8 cellular contexts compared by ENCODE assay signal in genomic region chr10:37976091-37976879, GRCh38. TPM values are rescaled to one million over a fixed set of nuclear protein-coding genes. Genes with fewer than 3 reads are reported as not detected.
DNase-seq lines count a peak whose midpoint lies in the region; ATAC-seq, FAIRE-seq and TF ChIP-seq lines count a peak whose summit lies in the region.

Gene ZNF25, minus strand, starts transcription at chr10:37976647. Its CDS starts 4,925 bp downstream, at chr10:37971722.

- H3K27ac ChIP-seq in RWPE2 (ENCODE audit: poor library complexity, severe bottlenecking) = peak within 1 kb of the TSS; percentile 61

- TF ChIP-seq POLR2A in H54 (IDR thresholded peaks at IDR 0.05; ENCODE audit: low read depth, low read length) = peak; percentile 38; the same call in 1 of the 2 replicates

- H3K4me1 ChIP-seq in ES-I3 (ENCODE audit: insufficient read depth, low read length) (no peaks in the 10 kb centered on the region), RWPE2 (ENCODE audit: insufficient read depth, poor library complexity, severe bottlenecking) (no peaks in the 10 kb centered on the region)

- H3K4me3 ChIP-seq in RWPE2 (ENCODE audit: severe bottlenecking) = peak within 1 kb of the TSS; percentile 66
- H3K4me3 ChIP-seq in fibroblast of the aortic adventitia (ENCODE audit: low read depth, low read length) = peak within 1 kb of the TSS; percentile 88

- H3K36me3 Mint-ChIP-seq in nephron (ENCODE audit: low read depth) = peaks cover 24% of the 10 kb centered on the region
- peaks cover 13% of the 10 kb centered on the region for H3K36me3 Mint-ChIP-seq in stimulated activated naive CD8-positive, alpha-beta T cell treated with anti-CD3 and anti-CD28 coated beads, Interleukin-15, Interleukin-2, amounts not matched to agents 100 ng/mL and 50 ng/mL, for 24 hours (ENCODE audit: low read depth)

- peaks cover 16% of the 10 kb centered on the region for H3K9me3 Mint-ChIP-seq in nephron
- no peaks in the 10 kb centered on the region for H3K9me3 Mint-ChIP-seq in stimulated activated naive CD8-positive, alpha-beta T cell treated with anti-CD3 and anti-CD28 coated beads, Interleukin-15, Interleukin-2, amounts not matched to agents 100 ng/mL and 50 ng/mL, for 24 hours

- DNase-seq in H54 (ENCODE audit: insufficient read length, low spot score) (peak; percentile 91), LoVo (ENCODE audit: low spot score) (peak; percentile 99), RWPE2 (ENCODE audit: low spot score) (peak; percentile 98), fibroblast of the aortic adventitia (ENCODE audit: low read depth) (peak; percentile 99)
- peak; percentile 99 for DNase-seq in activated effector memory CD4-positive, alpha-beta T cell treated with anti-CD3 and anti-CD28 coated beads, Interleukin-2, amount 50 U/mL, for 16 hours

- H3K4me1 Mint-ChIP-seq in nephron = peaks cover 7% of the 10 kb centered on the region
- peaks cover 30% of the 10 kb centered on the region for H3K4me1 Mint-ChIP-seq in stimulated activated naive CD8-positive, alpha-beta T cell treated with anti-CD3 and anti-CD28 coated beads, Interleukin-15, Interleukin-2, amounts not matched to agents 100 ng/mL and 50 ng/mL, for 24 hours (ENCODE audit: low read depth)

- H3K27me3 ChIP-seq in RWPE2 (ENCODE audit: insufficient read depth, poor library complexity, severe bottlenecking) = no peaks in the 10 kb centered on the region

- no peaks in the 10 kb centered on the region for H3K27me3 Mint-ChIP-seq in nephron (ENCODE audit: low read depth)
- H3K27me3 Mint-ChIP-seq in stimulated activated naive CD8-positive, alpha-beta T cell treated with anti-CD3 and anti-CD28 coated beads, Interleukin-15, Interleukin-2, amounts not matched to agents 100 ng/mL and 50 ng/mL, for 24 hours = no peaks in the 10 kb centered on the region

- H3K36me3 ChIP-seq in ES-I3 (ENCODE audit: insufficient read depth, low read length) (no peaks in the 10 kb centered on the region), RWPE2 (ENCODE audit: low read depth) (no peaks in the 10 kb centered on the region)

- H3K27ac Mint-ChIP-seq in nephron = peak within 1 kb of the TSS; percentile 96 to 99 (median 98)
- H3K27ac Mint-ChIP-seq in stimulated activated naive CD8-positive, alpha-beta T cell treated with anti-CD3 and anti-CD28 coated beads, Interleukin-15, Interleukin-2, amounts not matched to agents 100 ng/mL and 50 ng/mL, for 24 hours = peak within 1 kb of the TSS; percentile 95

- peak within 1 kb of the TSS; percentile 80 for H3K9ac ChIP-seq in ES-I3 (ENCODE audit: low read depth, low read length)

- peak within 1 kb of the TSS; percentile 91 to 98 (median 95) for H3K4me3 Mint-ChIP-seq in nephron
- peak within 1 kb of the TSS; percentile 95 for H3K4me3 Mint-ChIP-seq in stimulated activated naive CD8-positive, alpha-beta T cell treated with anti-CD3 and anti-CD28 coated beads, Interleukin-15, Interleukin-2, amounts not matched to agents 100 ng/mL and 50 ng/mL, for 24 hours

- ATAC-seq in RWPE2 (ENCODE audit: low read depth) = peak; percentile 96

- H3K9me3 ChIP-seq in ES-I3 (ENCODE audit: control insufficient read depth, insufficient read depth, low read length) (no peaks in the 10 kb centered on the region), RWPE2 (ENCODE audit: severe bottlenecking) (no peaks in the 10 kb centered on the region)

- TF ChIP-seq CTCF in RWPE2 (IDR thresholded peaks at IDR 0.05; ENCODE audit: poor library complexity, severe bottlenecking) = peak; percentile 93
- TF ChIP-seq CTCF in fibroblast of the aortic adventitia (IDR thresholded peaks at IDR 0.05; ENCODE audit: insufficient read depth, low read length) = peak; percentile 93
- peak; percentile 80 to 87 (median 86) for TF ChIP-seq CTCF in nephron (IDR thresholded peaks at IDR 0.05; ENCODE audit: unreplicated experiment in 3 of 3)

- FAIRE-seq in H54 (lab: Jason Lieb, UNC) = peak; percentile 98

RNA-seq across cellular contexts. Expression of gene ZNF25, which starts in this region (rescaled TPM):
- 7.9 and 14.8 TPM in 2 replicates for total RNA-seq in fibroblast of the aortic adventitia (ENCODE audit: low replicate concordance)

Comparison
In these comparisons a context has a peak if more than half of its experiments do, and no peak if none do; other contexts are left out.
1. Peak in every context shown above with its lines: DNase-seq, ATAC-seq, H3K4me3 ChIP-seq and H3K27ac ChIP-seq.